Comparison of ENCODE assay signal across 8 cellular contexts in the genomic region with DNA sequence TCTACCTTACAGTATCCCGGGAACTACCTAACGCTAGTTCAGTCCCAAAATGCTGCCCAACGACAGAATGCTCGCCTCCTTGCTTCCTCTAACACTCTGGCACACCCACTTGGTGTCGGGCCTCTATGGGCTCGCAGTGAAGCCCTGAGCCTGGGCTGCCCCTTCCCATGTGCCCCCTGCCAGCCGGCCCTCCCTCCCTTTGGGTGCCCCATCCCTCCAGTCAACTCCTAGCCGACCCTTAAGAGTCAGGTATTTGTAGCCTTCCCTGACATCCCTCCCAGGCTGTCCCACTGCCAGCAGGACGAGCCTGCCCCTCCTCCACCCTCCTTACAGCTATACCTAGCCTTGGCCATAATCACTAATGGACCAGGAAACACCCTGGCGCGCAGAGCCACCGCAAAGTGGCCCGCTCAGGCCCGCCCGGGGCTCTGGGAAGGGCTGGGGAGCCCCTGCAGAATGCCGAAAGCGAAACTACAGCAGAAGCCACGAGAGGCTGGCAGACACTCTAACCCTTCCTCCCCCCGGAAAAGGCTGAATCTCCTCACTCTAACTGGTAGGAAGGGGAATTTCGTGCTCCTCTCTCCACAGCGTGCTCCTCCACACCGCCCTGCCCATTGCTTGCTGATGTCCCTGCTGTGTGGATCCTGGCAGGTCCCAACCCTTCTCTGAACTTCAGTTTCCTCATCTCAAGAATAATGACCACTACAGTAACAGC. TPM values are rescaled to one million over a fixed set of nuclear protein-coding genes. Genes with fewer than 3 reads are reported as not detected.
A peak's percentile ranks its signal among the peaks of the same experiment; 100 is the strongest.
DNase-seq lines count a peak whose midpoint lies in the region; ATAC-seq and TF ChIP-seq lines count a peak whose summit lies in the region.

No MANE protein-coding gene starts in this region.

- no peaks in the 10 kb centered on the region for H3K27me3 Mint-ChIP-seq in CD4-positive, alpha-beta memory T cell
- H3K27me3 Mint-ChIP-seq in activated naive CD8-positive, alpha-beta T cell: no peaks in the 10 kb centered on the region

- CTCF ChIA-PET in CD4-positive, alpha-beta memory T cell (lab: Charles Lee; ENCODE audit: partially characterized antibody): interaction anchor here (1.1 to 2.2 kb wide), 3 partner anchors 9 to 167 kb away, joined by 4 to 7 read pairs (median 6); no protein-coding TSS in a partner anchor

- ATAC-seq in GM21528 (IDR thresholded peaks at IDR 0.05; ENCODE audit: low FRiP score, unreplicated experiment) (peak; percentile 30), HG02870 (IDR thresholded peaks at IDR 0.05; ENCODE audit: unreplicated experiment) (no peak)

- POLR2A ChIA-PET in CD4-positive, alpha-beta memory T cell (lab: Charles Lee; ENCODE audit: partially characterized antibody): interaction anchor here (1.4 to 1.9 kb wide), 2 partner anchors 9 to 273 kb away, joined by 4 to 7 read pairs; a partner anchor contains a TSS

- H3K4me2 ChIP-seq in OCI-LY3 (ENCODE audit: low read length) (peak overlapping the region; percentile 97), skeletal muscle satellite cell (ENCODE audit: low read length) (peak overlapping the region; percentile 100)

- peak overlapping the region; percentile 92 to 99 (median 96) for H3K4me3 Mint-ChIP-seq in CD4-positive, alpha-beta memory T cell
- H3K4me3 Mint-ChIP-seq in activated naive CD8-positive, alpha-beta T cell: peak overlapping the region; percentile 93

- H3K27me3 ChIP-seq in CD4-positive, alpha-beta memory T cell (ENCODE audit: insufficient read depth, low read length): no peaks in the 10 kb centered on the region
- H3K27me3 ChIP-seq in OCI-LY3 (ENCODE audit: low read depth, low read length): no peaks in the 10 kb centered on the region
- no peaks in the 10 kb centered on the region for H3K27me3 ChIP-seq in skeletal muscle satellite cell (ENCODE audit: control insufficient read depth, insufficient read depth, low read length)

- H3K9me3 ChIP-seq in CD4-positive, alpha-beta memory T cell (ENCODE audit: control insufficient read depth in 1 of 2, low read length in 2 of 2): no peaks in the 10 kb centered on the region
- H3K9me3 ChIP-seq in OCI-LY3 (ENCODE audit: insufficient read depth, low read length) (no peaks in the 10 kb centered on the region), skeletal muscle satellite cell (replicated peaks; ENCODE audit: low read length) (no peaks in the 10 kb centered on the region)

- H3K36me3 Mint-ChIP-seq in CD4-positive, alpha-beta memory T cell: peaks cover 0 to 35% of the 10 kb centered on the region in 2 donors
- H3K36me3 Mint-ChIP-seq in activated naive CD8-positive, alpha-beta T cell: no peaks in the 10 kb centered on the region

- H2AFZ ChIP-seq in OCI-LY3 (ENCODE audit: low read depth, low read length): peak overlapping the region; percentile 50

- H3K4me3 ChIP-seq in CD4-positive, alpha-beta memory T cell (ENCODE audit: low read length in 2 of 2): peak overlapping the region; percentile 90 to 97
- peak overlapping the region; percentile 89 for H3K4me3 ChIP-seq in OCI-LY3 (ENCODE audit: low read length)
- peak overlapping the region; percentile 98 for H3K4me3 ChIP-seq in skeletal muscle satellite cell (ENCODE audit: low read length)

- H3K27ac ChIP-seq in CD4-positive, alpha-beta memory T cell (ENCODE audit: low read depth, low read length): peak overlapping the region; percentile 86
- peak overlapping the region; percentile 2; the same call in 1 of the 2 replicates for H3K27ac ChIP-seq in OCI-LY3 (ENCODE audit: low read length)

- peaks cover 42% of the 10 kb centered on the region for H3K4me1 ChIP-seq in CD4-positive, alpha-beta memory T cell (ENCODE audit: insufficient read depth, low read length)
- H3K4me1 ChIP-seq in OCI-LY3 (ENCODE audit: low read length) (peaks cover 24% of the 10 kb centered on the region), skeletal muscle satellite cell (ENCODE audit: control insufficient read depth, insufficient read depth, low read length) (peaks cover 19% of the 10 kb centered on the region)

- peak; percentile 58 to 84 (median 63) for DNase-seq in CD4-positive, alpha-beta memory T cell
- peak; percentile 81 for DNase-seq in hepatic stellate cell (ENCODE audit: low spot score)
- no peak for DNase-seq in NCI-H2171 treated with DMSO at 0.1 percent for 48 hours (lab: John Stamatoyannopoulos, UW)

- H3K9me3 Mint-ChIP-seq in CD4-positive, alpha-beta memory T cell: no peaks in the 10 kb centered on the region
- no peaks in the 10 kb centered on the region for H3K9me3 Mint-ChIP-seq in activated naive CD8-positive, alpha-beta T cell (ENCODE audit: low read depth)

- no peaks in the 10 kb centered on the region for H4K20me1 ChIP-seq in OCI-LY3 (ENCODE audit: insufficient read depth, low read length)

- H3K4me1 Mint-ChIP-seq in CD4-positive, alpha-beta memory T cell: peaks cover 18 to 47% (median 28%) of the 10 kb centered on the region in 4 donors
- H3K4me1 Mint-ChIP-seq in activated naive CD8-positive, alpha-beta T cell (ENCODE audit: low read depth): peaks cover 35% of the 10 kb centered on the region

- intact Hi-C loops in CD4-positive, alpha-beta memory T cell (cut with micrococcal nuclease): loop anchor here (1.0 kb wide), 1 partner anchor 8 kb away; a partner anchor contains a TSS

- H3K36me3 ChIP-seq in CD4-positive, alpha-beta memory T cell (ENCODE audit: insufficient read depth, low read length): peaks cover 4% of the 10 kb centered on the region
- H3K36me3 ChIP-seq in OCI-LY3 (replicated peaks; ENCODE audit: low read depth, low read length) (peaks cover 2% of the 10 kb centered on the region), skeletal muscle satellite cell (ENCODE audit: insufficient read depth, low read length) (no peaks in the 10 kb centered on the region)

- no peak for TF ChIP-seq CTCF in OCI-LY3 (IDR thresholded peaks at IDR 0.05; ENCODE audit: low read depth, low read length)

- H3K79me2 ChIP-seq in OCI-LY3 (ENCODE audit: low read length): no peaks in the 10 kb centered on the region

- H3K9ac ChIP-seq in OCI-LY3 (ENCODE audit: low read length) (peak overlapping the region; percentile 91), skeletal muscle satellite cell (ENCODE audit: low read depth, low read length) (peak overlapping the region; percentile 86)

- H3K27ac Mint-ChIP-seq in CD4-positive, alpha-beta memory T cell: peak overlapping the region; percentile 95 to 98 (median 97)
- peak overlapping the region; percentile 91 for H3K27ac Mint-ChIP-seq in activated naive CD8-positive, alpha-beta T cell

RNA-seq across cellular contexts. Expression of a gene that starts 8.2 kb away (rescaled TPM):
- total RNA-seq in CD4-positive, alpha-beta memory T cell: 100 to 1,000 TPM; 181 to 198 TPM
- 10 to 100 TPM; 22.8 to 38.8 TPM for polyA plus RNA-seq in CD4-positive, alpha-beta memory T cell
- total RNA-seq in skeletal muscle satellite cell (2012; rRNA removed): 1.8 and 2.2 TPM in 2 replicates

RNA-seq across cellular contexts. Expression of a gene that starts 47.2 kb away (rescaled TPM):
- total RNA-seq in CD4-positive, alpha-beta memory T cell: 1 to 10 TPM; 7.5 to 8.5 TPM
- polyA plus RNA-seq in CD4-positive, alpha-beta memory T cell: 1 to 10 TPM; 5.7 to 6.2 TPM
- not detected in 2 replicates for total RNA-seq in skeletal muscle satellite cell (2012; rRNA removed)
